In genomic region chr1:180237850-180238476, GRCh38 we compare ENCODE assay signal across 21 cellular contexts. TPM values are rescaled to one million over a fixed set of nuclear protein-coding genes. Genes with fewer than 3 reads are reported as not detected.
DNase-seq lines count a peak whose midpoint lies in the region; TF ChIP-seq lines count a peak whose summit lies in the region.
"Had no signal": no experiment of that assay in that cellular context is flagged by ENCODE, and none has a peak within 500 bp of the region (broad histone marks: within the 10 kb centered on the region; RNA-seq: fewer than 3 reads in every experiment).

No MANE protein-coding gene starts in this region.

- H3K27me3 ChIP-seq in H9 (ENCODE audit: insufficient read depth, low read length) (peaks cover 45% of the 10 kb centered on the region), iPS-18a (ENCODE audit: control insufficient read depth, insufficient read depth, low read length) (peaks cover 74% of the 10 kb centered on the region), ovary (peaks cover 5% of the 10 kb centered on the region)

- peaks cover 86% of the 10 kb centered on the region for H3K27me3 Mint-ChIP-seq in H9 (ENCODE audit: low read depth)
- H3K27me3 Mint-ChIP-seq in activated CD4-positive, alpha-beta memory T cell treated with anti-CD3 and anti-CD28 coated beads, Interleukin-2, amount 10 ng/mL, durations not matched to agents 7 days and 5 days = peaks cover 85% of the 10 kb centered on the region

- peaks cover 0 to 3% of the 10 kb centered on the region in 2 experiments; a peak in 1 of 5 replicates for H3K9me3 Mint-ChIP-seq in H9
- no peaks in the 10 kb centered on the region for H3K9me3 Mint-ChIP-seq in activated CD4-positive, alpha-beta memory T cell treated with anti-CD3 and anti-CD28 coated beads, Interleukin-2, amount 10 ng/mL, durations not matched to agents 7 days and 5 days
- H3K9me3 Mint-ChIP-seq: CD8-positive, alpha-beta memory T cell had no signal

- no peak overlapping the region for H3K23ac ChIP-seq in H9 (ENCODE audit: insufficient read length, low read depth, low read length)

- H3K4me1 ChIP-seq in H9 (ENCODE audit: insufficient read depth, low read length) (peaks cover 9% of the 10 kb centered on the region), iPS-18a (ENCODE audit: control insufficient read depth, low read depth, low read length) (peaks cover 72% of the 10 kb centered on the region), ovary (ENCODE audit: insufficient read depth) (peaks cover 2% of the 10 kb centered on the region)

- TF ChIP-seq CTCF in H9 (conservative IDR thresholded peaks at IDR 0.05) (no peak), ovary (IDR thresholded peaks at IDR 0.05) (no peak)

- H2BK20ac ChIP-seq in H9 (ENCODE audit: low read depth, low read length, poor library complexity, severe bottlenecking) = no peak overlapping the region

- no peak overlapping the region for H2BK120ac ChIP-seq in H9 (ENCODE audit: low read depth, low read length, poor library complexity, severe bottlenecking)

- DNase-seq in H9 (no peak), NCI-H2081 (lab: John Stamatoyannopoulos, UW) (peak; percentile 43 to 80), NCI-H748 treated with DMSO at 0.1 percent for 48 hours (lab: John Stamatoyannopoulos, UW) (peak; percentile 81), SW 1271 (lab: John Stamatoyannopoulos, UW) (no peak), ovary (no peak), NCI-H2029 (lab: John Stamatoyannopoulos, UW) (no peak)
- no peak for DNase-seq in activated CD4-positive, alpha-beta memory T cell treated with anti-CD3 and anti-CD28 coated beads, Interleukin-2, amount 10 ng/mL, durations not matched to agents 7 days and 5 days
- DNase-seq: AML-193; CD8-positive, alpha-beta memory T cell; DMS53; GDM1; KBM-7; MM.1S; NCI-H1048; NCI-H1436; NCI-H2107; SHP77 treated with DMSO at 0.1 percent for 48 hours; SK-N-SH had no signal

- no peak overlapping the region for H3K14ac ChIP-seq in H9 (ENCODE audit: insufficient read depth, low read length)

- H3K36me3 ChIP-seq in iPS-18a (ENCODE audit: control insufficient read depth, low read depth, low read length) (no peaks in the 10 kb centered on the region), ovary (no peaks in the 10 kb centered on the region)

- H4K5ac ChIP-seq in H9 (ENCODE audit: insufficient read length, low read depth, low read length) = no peak overlapping the region

- no peaks in the 10 kb centered on the region for H4K20me1 ChIP-seq in H9 (ENCODE audit: control insufficient read depth, insufficient read depth, insufficient read length)

- no peaks in the 10 kb centered on the region for H3K9me3 ChIP-seq in H9 (ENCODE audit: control insufficient read depth, low read depth, low read length)
- no peaks in the 10 kb centered on the region for H3K9me3 ChIP-seq in iPS-18a (ENCODE audit: control insufficient read depth, low read depth, low read length)
- H3K9me3 ChIP-seq in ovary = no peaks in the 10 kb centered on the region
- H3K9me3 ChIP-seq: SK-N-SH had no signal

- H2BK5ac ChIP-seq in H9 (ENCODE audit: insufficient read length, low read length) = no peak overlapping the region

- H3K4me3 ChIP-seq in iPS-18a (ENCODE audit: low read length) = peak overlapping the region; percentile 53
- no peak overlapping the region for H3K4me3 ChIP-seq in ovary

- peak overlapping the region; percentile 6 to 89; a peak in 4 of 5 replicates for H3K4me3 Mint-ChIP-seq in H9
- no peak overlapping the region for H3K4me3 Mint-ChIP-seq in activated CD4-positive, alpha-beta memory T cell treated with anti-CD3 and anti-CD28 coated beads, Interleukin-2, amount 10 ng/mL, durations not matched to agents 7 days and 5 days
- H3K4me3 Mint-ChIP-seq: CD8-positive, alpha-beta memory T cell had no signal

- H3K4me1 Mint-ChIP-seq in H9 = peaks cover 77 to 88% of the 10 kb centered on the region in 2 experiments
- peaks cover 15% of the 10 kb centered on the region for H3K4me1 Mint-ChIP-seq in activated CD4-positive, alpha-beta memory T cell treated with anti-CD3 and anti-CD28 coated beads, Interleukin-2, amount 10 ng/mL, durations not matched to agents 7 days and 5 days

- no CpG with 5 or more reads among the region's 7 CpGs for WGBS in H9 (ENCODE audit: extremely low coverage, insufficient read length, low lambda C conversion rate)
- 23 to 25% (median 23%) methylated on average over 7 of the region's 7 CpGs for WGBS in ovary, 3 donors

- no peaks in the 10 kb centered on the region for H3K79me1 ChIP-seq in H9 (ENCODE audit: insufficient read depth, low read depth, low read length, poor library complexity, severe bottlenecking)

- CTCF ChIA-PET in activated CD4-positive, alpha-beta memory T cell treated with anti-CD3 and anti-CD28 coated beads, Interleukin-2, amount 10 ng/mL, durations not matched to agents 7 days and 5 days (lab: Charles Lee) = no interaction called here

- intact Hi-C loops in ovary (cut with DNase I) = no loop called here

- H3K79me2 ChIP-seq in H9 (ENCODE audit: insufficient read depth, low read length) = no peaks in the 10 kb centered on the region

- H3T11ph ChIP-seq in H9 (ENCODE audit: low read length) = no peak overlapping the region

- H3K56ac ChIP-seq in H9 (ENCODE audit: insufficient read length, low read depth, low read length) = no peak overlapping the region

- no peaks in the 10 kb centered on the region for H3K36me3 Mint-ChIP-seq in H9 (ENCODE audit: insufficient read depth in 1 of 3, low read depth in 3 of 3)
- H3K36me3 Mint-ChIP-seq in activated CD4-positive, alpha-beta memory T cell treated with anti-CD3 and anti-CD28 coated beads, Interleukin-2, amount 10 ng/mL, durations not matched to agents 7 days and 5 days (ENCODE audit: low read depth) = peaks cover 4% of the 10 kb centered on the region
- H3K36me3 Mint-ChIP-seq: CD8-positive, alpha-beta memory T cell had no signal

- no peak overlapping the region for H3K4me2 ChIP-seq in H9 (ENCODE audit: insufficient read depth, insufficient read length, low read length)
- H3K4me2 ChIP-seq: SK-N-SH had no signal

- H3K4ac ChIP-seq in H9 (ENCODE audit: low read depth, low read length) = no peak overlapping the region

- no peak overlapping the region for H4K8ac ChIP-seq in H9 (replicated peaks; ENCODE audit: insufficient read length, low read depth, low read length)

- no peak overlapping the region for H3K18ac ChIP-seq in H9 (ENCODE audit: insufficient read length, low read depth, low read length)

- no peak overlapping the region for H2AFZ ChIP-seq in H9 (ENCODE audit: low read length)

- no peak overlapping the region for H2BK12ac ChIP-seq in H9 (ENCODE audit: insufficient read length, low read depth, low read length)

- H4K91ac ChIP-seq in H9 (ENCODE audit: insufficient read length, low read depth, low read length) = no peak overlapping the region

- no peak overlapping the region for H2AK5ac ChIP-seq in H9 (ENCODE audit: insufficient read length, low read length)

- peak overlapping the region in 2 of 3 experiments; percentile 67 to 91; a peak in 4 of 7 replicates for H3K27ac Mint-ChIP-seq in H9
- H3K27ac Mint-ChIP-seq in activated CD4-positive, alpha-beta memory T cell treated with anti-CD3 and anti-CD28 coated beads, Interleukin-2, amount 10 ng/mL, durations not matched to agents 7 days and 5 days = no peak overlapping the region
- H3K27ac Mint-ChIP-seq: CD8-positive, alpha-beta memory T cell had no signal

- TF ChIP-seq EP300 in ovary (IDR thresholded peaks at IDR 0.05) = no peak

- TF ChIP-seq POLR2A in ovary (IDR thresholded peaks at IDR 0.05) = no peak

- H3K27ac ChIP-seq in H9 (ENCODE audit: insufficient read length, low read depth, low read length) (no peak overlapping the region), iPS-18a (ENCODE audit: low read length) (no peak overlapping the region), ovary (no peak overlapping the region)
- H3K27ac ChIP-seq: C4-2B, RWPE1 had no signal

- POLR2A ChIA-PET in activated CD4-positive, alpha-beta memory T cell treated with anti-CD3 and anti-CD28 coated beads, Interleukin-2, amount 10 ng/mL, durations not matched to agents 7 days and 5 days (lab: Charles Lee) = no interaction called here

- H3K23me2 ChIP-seq in H9 (ENCODE audit: insufficient read length, low read depth, low read length, poor library complexity, severe bottlenecking) = peaks cover 26% of the 10 kb centered on the region

- H3K9ac ChIP-seq in H9 (ENCODE audit: extremely low read depth, insufficient read length, low read length) = no peak overlapping the region
- peak overlapping the region; percentile 46 for H3K9ac ChIP-seq in iPS-18a (ENCODE audit: low read length)
- H3K9ac ChIP-seq: SK-N-SH had no signal

- no peak overlapping the region for H2BK15ac ChIP-seq in H9 (ENCODE audit: low read depth, low read length)

RNA-seq across cellular contexts. Expression of gene LHX4, which starts 7.9 kb away (rescaled TPM):
- total RNA-seq in H9 (2021) = 1.9 and 2.0 TPM in 2 replicates
- not detected for total RNA-seq in activated CD4-positive, alpha-beta memory T cell treated with anti-CD3 and anti-CD28 coated beads, Interleukin-2, amount 10 ng/mL, durations not matched to agents 7 days and 5 days
- not detected for total RNA-seq in ovary
- polyA plus RNA-seq in ovary = under 1 TPM; 0.05 to 0.10 TPM
- total RNA-seq: CD8-positive, alpha-beta memory T cell had no signal
- polyA plus RNA-seq: SK-N-SH had no signal

Comparison
In these comparisons a context has a peak if more than half of its experiments do, and no peak if none do; other contexts are left out.
1. DNase-seq: peak in NCI-H2081 (2 of 2) and NCI-H748 treated with DMSO at 0.1 percent for 48 hours (single experiment); none in H9 (single experiment), activated CD4-positive, alpha-beta memory T cell treated with anti-CD3 and anti-CD28 coated beads, Interleukin-2, amount 10 ng/mL, durations not matched to agents 7 days and 5 days (single experiment), SW 1271 (0 of 2), ovary (0 of 5) and NCI-H2029 (single experiment).